Comparison of ENCODE assay signal across 13 cellular contexts in genomic region chr6:33490198-33490597, GRCh38. TPM values are rescaled to one million over a fixed set of nuclear protein-coding genes. Genes with fewer than 3 reads are reported as not detected.
DNase-seq lines count a peak whose midpoint lies in the region; TF ChIP-seq lines count a peak whose summit lies in the region.
"Had no signal": no experiment of that assay in that cellular context is flagged by ENCODE, and none has a peak within 500 bp of the region (broad histone marks: within the 10 kb centered on the region; RNA-seq: fewer than 3 reads in every experiment).

No MANE protein-coding gene starts in this region.

- H2AFZ ChIP-seq in Loucy (ENCODE audit: low read length) (no peak overlapping the region), SK-N-SH (ENCODE audit: low read depth) (no peak overlapping the region)

- H3K79me2 ChIP-seq in Loucy (ENCODE audit: insufficient read depth, low read length) = no peaks in the 10 kb centered on the region
- H3K79me2 ChIP-seq in SK-N-SH (ENCODE audit: insufficient read depth) = no peaks in the 10 kb centered on the region

- no peak overlapping the region for H3K27ac ChIP-seq in SK-N-SH (ENCODE audit: low read depth in 2 of 2, low read length in 1 of 2)
- H3K27ac ChIP-seq: tibial artery had no signal

- CTCF ChIA-PET in SK-N-SH (lab: Yijun Ruan, JAX) = interaction anchor here (0.9 to 1.4 kb wide), 3 partner anchors 99 to 254 kb away, joined by 3 to 4 read pairs (median 3); partner anchors contain the start of gene KIFC1

- 75% methylated on average over 3 of the region's 3 CpGs for WGBS in SK-N-SH (ENCODE audit: low lambda C conversion rate)

- H3K9me3 ChIP-seq in Loucy (ENCODE audit: insufficient read depth, low read depth, low read length) (no peaks in the 10 kb centered on the region), SK-N-SH (no peaks in the 10 kb centered on the region)
- H3K9me3 ChIP-seq: tibial artery had no signal

- H3F3A ChIP-seq in Loucy (ENCODE audit: low read depth) = no peaks in the 10 kb centered on the region
- H3F3A ChIP-seq in SK-N-SH (replicated peaks; ENCODE audit: insufficient read depth) = no peaks in the 10 kb centered on the region

- TF ChIP-seq CTCF in Loucy (conservative IDR thresholded peaks at IDR 0.05; ENCODE audit: low read length) (0 out of 2 replicates have a peak, but pooled peaks have one; percentile 33), SK-N-SH (IDR thresholded peaks at IDR 0.05) (no peak)

- POLR2A ChIA-PET in SK-N-SH (lab: Yijun Ruan, JAX) = no interaction called here

- no peak overlapping the region for H3K4me2 ChIP-seq in Loucy (ENCODE audit: low read depth, low read length, poor library complexity, severe bottlenecking)
- H3K4me2 ChIP-seq in SK-N-SH = no peak overlapping the region

- H3K9ac ChIP-seq in Loucy (ENCODE audit: low read depth, low read length, poor library complexity, severe bottlenecking) (no peak overlapping the region), SK-N-SH (no peak overlapping the region)

- no peak for TF ChIP-seq EP300 in SK-N-SH (IDR thresholded peaks at IDR 0.05; ENCODE audit: borderline replicate concordance in 1 of 2, low read depth in 1 of 2, low read length in 1 of 2)

- TF ChIP-seq RAD21 in SK-N-SH (IDR thresholded peaks at IDR 0.05; ENCODE audit: low read length) = peak; percentile 36

- H3K4me3 ChIP-seq in Loucy (ENCODE audit: low read length, poor library complexity, severe bottlenecking) = no peak overlapping the region
- no peak overlapping the region for H3K4me3 ChIP-seq in SK-N-SH (ENCODE audit: low read depth in 2 of 2, low read length in 1 of 2)
- H3K4me3 ChIP-seq: tibial artery had no signal

- H3K36me3 ChIP-seq in Loucy (ENCODE audit: insufficient read depth, low read length) (no peaks in the 10 kb centered on the region), SK-N-SH (replicated peaks in 1 of 2; ENCODE audit: control insufficient read depth in 1 of 2, insufficient read depth in 2 of 2, low read length in 1 of 2) (no peaks in the 10 kb centered on the region)
- H3K36me3 ChIP-seq: tibial artery had no signal

- H3K27me3 ChIP-seq in Loucy (ENCODE audit: insufficient read depth, low read length, poor library complexity, severe bottlenecking) (no peaks in the 10 kb centered on the region), SK-N-SH (ENCODE audit: insufficient read depth) (no peaks in the 10 kb centered on the region; the same call in 1 of the 2 replicates)

- H3K4me1 ChIP-seq in Loucy (ENCODE audit: insufficient read depth, low read length, poor library complexity, severe bottlenecking) = peaks cover 9% of the 10 kb centered on the region
- no peaks in the 10 kb centered on the region; a peak in 1 of 4 replicates for H3K4me1 ChIP-seq in SK-N-SH (ENCODE audit: control insufficient read depth in 1 of 2, insufficient read depth in 2 of 2, low read depth in 1 of 2, low read length in 1 of 2)
- H3K4me1 ChIP-seq: tibial artery had no signal

- DNase-seq in NCI-H2227 treated with DMSO at 0.1 percent for 48 hours (lab: John Stamatoyannopoulos, UW) (peak; percentile 6), NCI-H2227 (lab: John Stamatoyannopoulos, UW; ENCODE audit: unreplicated experiment) (no peak), SK-N-SH (no peak), left kidney (ENCODE audit: low read depth, low spot score) (peak; percentile 7), NK-92 (lab: John Stamatoyannopoulos, UW; ENCODE audit: unreplicated experiment) (no peak), NCI-H345 (lab: John Stamatoyannopoulos, UW) (no peak), HuH-7.5 (ENCODE audit: low spot score) (no peak)
- DNase-seq: activated T-cell treated with anti-CD3 and anti-CD28 coated beads, Interleukin-2, amount 50 U/mL, for 72 hours; anterior cingulate cortex; NCI-H748 treated with DMSO at 0.1 percent for 48 hours; posterior cingulate gyrus; tibial artery had no signal

- H4K20me1 ChIP-seq in Loucy (ENCODE audit: insufficient read depth, low read length, poor library complexity, severe bottlenecking) = no peaks in the 10 kb centered on the region
- H4K20me1 ChIP-seq in SK-N-SH (ENCODE audit: insufficient read depth) = no peaks in the 10 kb centered on the region

- no peaks in the 10 kb centered on the region for H3K9me2 ChIP-seq in Loucy (replicated peaks; ENCODE audit: low read depth, low read length)
- H3K9me2 ChIP-seq in SK-N-SH = no peaks in the 10 kb centered on the region

TF ChIP-seq in SK-N-SH, 30 proteins besides CTCF, POLR2A, EP300 and RAD21:
- no peak for TF ChIP-seq MEF2A (IDR thresholded peaks at IDR 0.05; ENCODE audit: borderline replicate concordance, low read depth)
- TF ChIP-seq IRF3 (IDR thresholded peaks at IDR 0.05; ENCODE audit: low read depth, low read length) = no peak
- TF ChIP-seq FOXM1 (IDR thresholded peaks at IDR 0.05; ENCODE audit: low read depth) = no peak
- no peak for TF ChIP-seq USF2 (IDR thresholded peaks at IDR 0.05; ENCODE audit: borderline replicate concordance, low read depth, low read length)
- no peak for TF ChIP-seq GABPA (IDR thresholded peaks at IDR 0.05; ENCODE audit: low read depth)
- no peak for TF ChIP-seq EZH2phosphoT487 (IDR thresholded peaks at IDR 0.05; ENCODE audit: borderline replicate concordance, low read depth)
- TF ChIP-seq MAX (IDR thresholded peaks at IDR 0.05; ENCODE audit: low read depth) = no peak
- no peak for TF ChIP-seq SMC3 (IDR thresholded peaks at IDR 0.05; ENCODE audit: low read depth, low read length)
- no peak for TF ChIP-seq RXRA (IDR thresholded peaks at IDR 0.05; ENCODE audit: borderline replicate concordance, low read depth)
- no peak for TF ChIP-seq FOXJ3 (CRISPR knock-in tag; IDR thresholded peaks at IDR 0.05)
- no peak for TF ChIP-seq RCOR1 (IDR thresholded peaks at IDR 0.05; ENCODE audit: low read length)
- no peak for TF ChIP-seq NRF1 (IDR thresholded peaks at IDR 0.05; ENCODE audit: low read depth, low read length)
- no peak for TF ChIP-seq POLR2AphosphoS5 (IDR thresholded peaks at IDR 0.05; ENCODE audit: low read depth, low read length)
- no peak for TF ChIP-seq YY1 (IDR thresholded peaks at IDR 0.05; ENCODE audit: low read depth)
- TF ChIP-seq TAF1 (IDR thresholded peaks at IDR 0.05; ENCODE audit: borderline replicate concordance, low read depth, low read length) = no peak
- no peak for TF ChIP-seq TCF12 (IDR thresholded peaks at IDR 0.05)

RNA-seq across cellular contexts. Expression of gene ZBTB9, which starts 35.8 kb away (rescaled TPM):
- 5.7 and 5.9 TPM in 2 replicates for polyA plus RNA-seq in SK-N-SH (2012; rRNA removed)
- 4.4 and 5.3 TPM in 2 replicates for polyA plus RNA-seq in SK-N-SH (2012; cell fraction: cytosol; rRNA removed)
- polyA plus RNA-seq in SK-N-SH (2012; cell fraction: nucleus; rRNA removed) = 17.4 and 20.9 TPM in 2 replicates

Comparison
In these comparisons a context has a peak if more than half of its experiments do, and no peak if none do; other contexts are left out.
1. DNase-seq: peak in NCI-H2227 treated with DMSO at 0.1 percent for 48 hours (single experiment) and left kidney (single experiment); none in NCI-H2227 (single experiment), SK-N-SH (single experiment), NK-92 (single experiment), NCI-H345 (single experiment) and HuH-7.5 (single experiment).